Comparison of ENCODE assay signal across 13 cellular contexts in the genomic region with DNA sequence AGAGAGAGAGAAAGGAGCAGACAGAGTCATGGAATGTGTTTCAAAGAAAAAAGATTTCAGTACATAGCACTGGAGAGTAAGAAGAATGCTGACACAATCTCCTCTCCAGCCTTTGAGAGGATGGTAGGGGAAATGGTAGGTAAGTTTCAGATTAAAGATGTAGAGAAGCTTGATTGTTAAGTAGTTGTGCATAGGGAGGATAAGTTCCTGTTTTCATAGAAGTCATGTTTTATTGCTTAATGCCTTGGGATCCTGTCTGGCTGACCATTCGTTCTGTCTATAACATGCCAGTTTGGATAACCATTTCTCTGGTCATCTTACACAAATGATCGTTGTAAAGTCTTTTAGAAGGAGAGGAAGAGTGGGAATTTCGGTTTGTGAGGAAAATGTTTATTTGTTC.
"Had no signal": no experiment of that assay in that cellular context is flagged by ENCODE, and none has a peak within 500 bp of the region (broad histone marks: within the 10 kb centered on the region; RNA-seq: fewer than 3 reads in every experiment).

No MANE protein-coding gene starts in this region.

- H3K4me3 ChIP-seq: uterus had no signal

- H3K27me3 Mint-ChIP-seq: activated CD4-positive, alpha-beta T cell treated with anti-CD3 and anti-CD28 coated beads, Interleukin-2, amount 10 ng/mL, durations not matched to agents 7 days and 5 days had no signal

- H3K4me1 Mint-ChIP-seq: activated CD4-positive, alpha-beta T cell treated with anti-CD3 and anti-CD28 coated beads, Interleukin-2, amount 10 ng/mL, durations not matched to agents 7 days and 5 days; neural crest cell had no signal

- H3K36me3 ChIP-seq: uterus had no signal

- H3K27ac Mint-ChIP-seq: activated CD4-positive, alpha-beta T cell treated with anti-CD3 and anti-CD28 coated beads, Interleukin-2, amount 10 ng/mL, durations not matched to agents 7 days and 5 days had no signal

- H3K4me3 Mint-ChIP-seq: activated CD4-positive, alpha-beta T cell treated with anti-CD3 and anti-CD28 coated beads, Interleukin-2, amount 10 ng/mL, durations not matched to agents 7 days and 5 days; neural crest cell had no signal

- H3K27me3 ChIP-seq: uterus had no signal

- H3K9me3 Mint-ChIP-seq: activated CD4-positive, alpha-beta T cell treated with anti-CD3 and anti-CD28 coated beads, Interleukin-2, amount 10 ng/mL, durations not matched to agents 7 days and 5 days; neural crest cell had no signal

- H3K4me1 ChIP-seq: uterus had no signal

- H3K27ac ChIP-seq: epithelial cell of prostate, uterus had no signal

- DNase-seq: activated CD4-positive, alpha-beta T cell treated with anti-CD3 and anti-CD28 coated beads, Interleukin-2, amount 10 ng/mL, durations not matched to agents 7 days and 5 days; activated CD4-positive, CD25-positive, alpha-beta regulatory T cell; activated CD8-positive, alpha-beta memory T cell treated with anti-CD3 and anti-CD28 coated beads for 24 hours; activated naive CD4-positive, alpha-beta T cell treated with anti-CD3 and anti-CD28 coated beads, Interleukin-2, amount 50 U/mL, for 16 hours; caudate nucleus; cortex of kidney; effector CD8-positive, alpha-beta T cell; hypothalamus; kidney glomerular epithelial cell; small intestine; uterus had no signal
